Comparison of ENCODE assay signal across 20 cellular contexts in the genomic region with DNA sequence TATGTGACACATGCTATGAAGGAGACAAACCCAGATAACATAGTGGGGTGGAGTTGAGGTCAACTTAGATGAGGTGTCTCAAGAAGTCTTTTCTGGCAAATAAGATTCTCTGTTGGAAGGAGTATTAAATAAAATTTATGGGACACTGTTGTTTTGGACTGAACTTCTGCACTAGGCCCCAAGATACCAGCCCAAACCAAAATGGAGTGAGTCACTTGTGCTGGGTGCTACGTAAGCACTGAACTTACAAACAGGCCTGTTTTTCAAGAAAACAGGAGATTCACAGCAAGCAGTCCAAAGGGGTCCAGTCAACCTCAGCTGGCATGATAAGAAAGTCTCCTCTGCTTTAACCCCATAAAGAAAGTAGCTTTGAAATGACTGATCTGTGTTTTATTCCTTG. TPM values are rescaled to one million over a fixed set of nuclear protein-coding genes. Genes with fewer than 3 reads are reported as not detected.
"Had no signal": no experiment of that assay in that cellular context is flagged by ENCODE, and none has a peak within 500 bp of the region (broad histone marks: within the 10 kb centered on the region; RNA-seq: fewer than 3 reads in every experiment).

No MANE protein-coding gene starts in this region.

- H3K9me3 ChIP-seq: SJSA1 had no signal

- H3K4me3 ChIP-seq: MG63, SJSA1, SK-N-MC had no signal

- H3K4me1 ChIP-seq: SJSA1 had no signal

- DNase-seq: Karpas-422, KG1, MG63, NCI-H1092 treated with DMSO at 0.1 percent for 48 hours, NCI-H1436, NCI-H187, NCI-H2029, NCI-H2081 treated with DMSO at 0.1 percent for 48 hours, NCI-H2171, NCI-H345, NCI-H446 treated with DMSO at 0.1 percent for 48 hours, NCI-H510A treated with DMSO at 0.1 percent for 48 hours, NCI-H526, NCI-H82, Right ventricle myocardium superior, RPMI8226, SIG-M5 had no signal

- H3K27ac ChIP-seq: SJSA1, SK-N-MC had no signal

- H3K27me3 ChIP-seq: MG63 had no signal

- H3K36me3 ChIP-seq: MG63, SJSA1 had no signal

RNA-seq across cellular contexts. Expression of a gene that starts 18.6 kb away (rescaled TPM):
- total RNA-seq: HT-29 had no signal

RNA-seq across cellular contexts. Expression of a gene that starts 21.9 kb away (rescaled TPM):
- total RNA-seq: HT-29, Right ventricle myocardium superior had no signal
